ENCODE assay signal across 18 cellular contexts in the genomic region with DNA sequence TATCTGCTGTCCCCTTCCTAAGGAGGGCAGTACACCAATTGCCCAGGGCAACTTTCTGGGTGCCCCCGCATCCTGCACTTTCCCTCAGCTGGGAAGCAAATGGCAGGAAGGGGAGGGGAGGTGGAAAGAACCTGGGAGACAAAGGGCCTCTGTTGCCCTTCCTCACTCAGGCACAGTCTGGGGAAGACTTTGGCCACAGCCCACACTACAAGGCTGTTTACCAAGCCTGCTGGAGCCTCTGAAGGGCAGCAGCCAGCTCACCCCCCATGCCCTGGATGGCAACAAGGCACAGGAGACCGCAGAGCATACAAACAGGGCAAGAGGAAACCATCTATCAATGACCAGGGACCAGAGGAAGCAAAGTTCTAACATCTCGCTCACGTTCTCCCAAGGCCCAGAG. TPM values are rescaled to one million over a fixed set of nuclear protein-coding genes. Genes with fewer than 3 reads are reported as not detected.
DNase-seq lines count a peak whose midpoint lies in the region; ATAC-seq and TF ChIP-seq lines count a peak whose summit lies in the region.
"Had no signal": no experiment of that assay in that cellular context is flagged by ENCODE, and none has a peak within 500 bp of the region (broad histone marks: within the 10 kb centered on the region; RNA-seq: fewer than 3 reads in every experiment).

No MANE protein-coding gene starts in this region.

- TF ChIP-seq CTCF in DND-41 (IDR thresholded peaks at IDR 0.05; ENCODE audit: borderline replicate concordance, extremely low read depth, low read length, poor library complexity, severe bottlenecking): no peak

- H3K9ac ChIP-seq in DND-41 (ENCODE audit: low read depth, low read length) (no peak overlapping the region), stomach smooth muscle (ENCODE audit: low read length in 2 of 2) (no peak overlapping the region), mesendoderm (ENCODE audit: low read length) (no peak overlapping the region)

- intact Hi-C loops in right cardiac atrium (cut with DNase I): loop anchor here in 1 of 4 donors (10.0 kb wide), 1 partner anchor 88 kb away; no protein-coding TSS in a partner anchor

- H3K79me2 ChIP-seq in DND-41 (ENCODE audit: insufficient read depth, low read length) (no peaks in the 10 kb centered on the region), mesendoderm (ENCODE audit: control insufficient read depth, insufficient read depth, low read length) (no peaks in the 10 kb centered on the region)

- no peak overlapping the region for H3K18ac ChIP-seq in mesendoderm (ENCODE audit: low read length)

- no peak overlapping the region for H3K56ac ChIP-seq in mesendoderm (ENCODE audit: low read length)

- no peak overlapping the region for H3K23ac ChIP-seq in mesendoderm (ENCODE audit: low read length)

- H3K4me1 ChIP-seq in DND-41 (ENCODE audit: insufficient read depth, low read length) (peaks cover 13% of the 10 kb centered on the region), mesodermal cell (ENCODE audit: control insufficient read depth, insufficient read depth, low read length, poor library complexity, severe bottlenecking) (no peaks in the 10 kb centered on the region), stomach smooth muscle (ENCODE audit: control insufficient read depth, insufficient read depth, low read length) (peaks cover 19% of the 10 kb centered on the region), right cardiac atrium (ENCODE audit: control insufficient read depth, insufficient read depth, low read length) (no peaks in the 10 kb centered on the region), mesendoderm (ENCODE audit: control insufficient read depth, low read depth, low read length) (no peaks in the 10 kb centered on the region)

- H3K27ac ChIP-seq in DND-41 (ENCODE audit: low read length) (no peak overlapping the region), angular gyrus (ENCODE audit: low read depth, low read length) (peak overlapping the region; percentile 5), mesodermal cell (ENCODE audit: low read depth, low read length, severe bottlenecking) (peak overlapping the region; percentile 16), stomach smooth muscle (ENCODE audit: low read length) (peak overlapping the region; percentile 26), right cardiac atrium (ENCODE audit: low read length) (no peak overlapping the region), mesendoderm (ENCODE audit: low read depth, low read length) (no peak overlapping the region)

- H3K9me3 ChIP-seq in DND-41 (ENCODE audit: insufficient read depth, low read length, severe bottlenecking): no peaks in the 10 kb centered on the region
- H3K9me3 ChIP-seq in mesodermal cell (ENCODE audit: control insufficient read depth, low read length): no peaks in the 10 kb centered on the region
- H3K9me3 ChIP-seq in stomach smooth muscle (ENCODE audit: control insufficient read depth in 2 of 2, low read length in 2 of 2): peaks cover 0 to 2% of the 10 kb centered on the region in 2 donors
- H3K9me3 ChIP-seq in right cardiac atrium (ENCODE audit: control insufficient read depth, low read length): no peaks in the 10 kb centered on the region
- H3K9me3 ChIP-seq: MG63 had no signal

- H4K5ac ChIP-seq in mesendoderm (ENCODE audit: low read length): no peak overlapping the region

- no peak overlapping the region for H2BK15ac ChIP-seq in mesendoderm (replicated peaks; ENCODE audit: low read depth)

- H2BK120ac ChIP-seq in mesendoderm (ENCODE audit: low read depth, low read length): no peak overlapping the region

- H3K36me3 ChIP-seq in DND-41 (ENCODE audit: insufficient read depth, low read length) (no peaks in the 10 kb centered on the region), mesodermal cell (ENCODE audit: control insufficient read depth, insufficient read depth, low read length) (no peaks in the 10 kb centered on the region), stomach smooth muscle (ENCODE audit: control insufficient read depth in 2 of 2, insufficient read depth in 2 of 2, low read length in 2 of 2) (peaks cover 8 to 14% of the 10 kb centered on the region in 2 donors), mesendoderm (ENCODE audit: control insufficient read depth, insufficient read depth, low read length) (peaks cover 3% of the 10 kb centered on the region)
- H3K36me3 ChIP-seq: MG63 had no signal

- no peak overlapping the region for H4K8ac ChIP-seq in mesendoderm (ENCODE audit: low read depth, low read length)

- no peak overlapping the region for H3K4me3 ChIP-seq in DND-41 (ENCODE audit: low read depth in 1 of 2, low read length in 2 of 2)
- no peak overlapping the region for H3K4me3 ChIP-seq in mesodermal cell (ENCODE audit: extremely low read depth, insufficient read depth, low read length, poor library complexity, severe bottlenecking)
- H3K4me3 ChIP-seq in stomach smooth muscle (ENCODE audit: low read length in 2 of 2): no peak overlapping the region
- H3K4me3 ChIP-seq in right cardiac atrium (ENCODE audit: low read length): no peak overlapping the region
- H3K4me3 ChIP-seq in mesendoderm (ENCODE audit: low read length): no peak overlapping the region
- H3K4me3 ChIP-seq: MG63 had no signal

- DNase-seq in DND-41 (no peak), right cardiac atrium (no peak), NCI-H2029 (lab: John Stamatoyannopoulos, UW) (no peak), retina (no peak), mesendoderm (no peak)
- DNase-seq: CD4-positive, CD25-positive, alpha-beta regulatory T cell; GF-D8; HFFc6; MG63; NCI-H1105; NCI-H187; NCI-H2171; NCI-H446 treated with DMSO at 0.1 percent for 48 hours; NCI-H748 treated with DMSO at 0.1 percent for 48 hours; Right ventricle myocardium superior had no signal

- H2BK5ac ChIP-seq in mesendoderm (ENCODE audit: low read length): no peak overlapping the region

- H3K79me1 ChIP-seq in mesendoderm (ENCODE audit: low read length): no peaks in the 10 kb centered on the region

- 93 to 94% methylated on average over 3 of the region's 4 CpGs for WGBS in mesodermal cell (ENCODE audit: insufficient coverage in 2 of 2), 2 experiments
- WGBS in right cardiac atrium: 82% methylated on average over 4 of the region's 4 CpGs
- WGBS in mesendoderm (ENCODE audit: extremely low coverage, insufficient coverage, low lambda C conversion rate): no CpG with 5 or more reads among the region's 4 CpGs

- H2AK5ac ChIP-seq in mesendoderm (ENCODE audit: low read length): no peak overlapping the region

- H4K20me1 ChIP-seq in DND-41 (ENCODE audit: insufficient read depth, low read length): no peaks in the 10 kb centered on the region

- no peak overlapping the region for H3K4ac ChIP-seq in mesendoderm (ENCODE audit: low read depth, low read length)

- H2AFZ ChIP-seq in DND-41 (ENCODE audit: low read depth, low read length): 0 out of 2 replicates have a peak overlapping the region, but pooled peaks have one; percentile 35

- H3K27me3 ChIP-seq in DND-41 (ENCODE audit: insufficient read depth, low read length, poor library complexity): no peaks in the 10 kb centered on the region
- no peaks in the 10 kb centered on the region for H3K27me3 ChIP-seq in stomach smooth muscle (ENCODE audit: control insufficient read depth in 1 of 2, insufficient read depth in 2 of 2, low read length in 2 of 2)
- no peaks in the 10 kb centered on the region for H3K27me3 ChIP-seq in right cardiac atrium (ENCODE audit: control insufficient read depth, insufficient read depth)
- no peaks in the 10 kb centered on the region for H3K27me3 ChIP-seq in mesendoderm (ENCODE audit: insufficient read depth, low read length, poor library complexity)
- H3K27me3 ChIP-seq: MG63 had no signal

- H3K4me2 ChIP-seq in DND-41 (ENCODE audit: insufficient read depth, low read length) (no peak overlapping the region), mesendoderm (ENCODE audit: low read length) (no peak overlapping the region)

- ATAC-seq in DND-41 (ENCODE audit: insufficient read depth, low read depth) (no peak), right cardiac atrium (no peak)

RNA-seq across cellular contexts. Expression of a gene that starts 42.4 kb away (rescaled TPM):
- 12.6 TPM for polyA plus RNA-seq in mesodermal cell (2013, experiment 1 of 2)
- polyA plus RNA-seq in mesodermal cell (2013, experiment 2 of 2): 10.8 TPM
- total RNA-seq in right cardiac atrium: 10 to 100 TPM; 21.8 to 26.6 (median 22.1) TPM
- polyA plus RNA-seq in right cardiac atrium: 22.5 TPM
- polyA plus RNA-seq in mesendoderm (2013, experiment 1 of 2): 0.72 TPM
- polyA plus RNA-seq in mesendoderm (2013, experiment 2 of 2): 0.71 TPM

Comparison
In these comparisons a context has a peak if more than half of its experiments do, and no peak if none do; other contexts are left out.
1. H3K27ac ChIP-seq: peak in angular gyrus (single experiment), mesodermal cell (single experiment) and stomach smooth muscle (single experiment); none in DND-41 (single experiment), right cardiac atrium (single experiment) and mesendoderm (single experiment).